Comparison of ENCODE assay signal across 15 cellular contexts in the genomic region with DNA sequence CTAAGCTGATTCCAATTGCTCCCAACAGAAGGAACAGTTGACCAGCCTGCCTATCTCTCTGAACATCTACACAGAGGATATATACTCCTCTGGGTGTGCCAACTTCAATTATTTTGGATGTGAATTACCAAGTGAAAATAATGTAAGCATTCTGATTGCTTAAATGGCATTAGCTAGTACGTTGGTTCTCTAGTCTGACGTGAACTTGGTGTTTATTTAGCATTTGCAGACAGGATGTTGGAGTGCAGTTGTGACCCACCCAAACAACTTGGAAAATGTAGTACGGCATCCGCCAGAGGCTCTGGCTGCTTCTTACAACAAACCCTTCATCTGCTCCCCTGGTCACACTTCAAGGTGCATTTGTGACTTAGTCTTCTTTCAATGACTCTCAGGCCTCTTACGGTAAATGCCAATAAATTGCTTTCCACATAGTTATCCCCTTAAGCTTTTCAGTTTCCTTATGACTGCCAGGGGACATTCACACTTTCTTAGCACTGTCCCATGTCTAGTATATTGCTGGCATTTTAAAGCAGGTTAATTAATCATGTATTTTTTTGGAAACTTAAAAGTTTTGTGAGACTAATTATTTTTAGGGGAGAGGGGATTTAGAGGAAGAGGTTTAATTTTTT.
A peak's percentile ranks its signal among the peaks of the same experiment; 100 is the strongest.
DNase-seq lines count a peak whose midpoint lies in the region; ATAC-seq, FAIRE-seq and TF ChIP-seq lines count a peak whose summit lies in the region.
"Had no signal": no experiment of that assay in that cellular context is flagged by ENCODE, and none has a peak within 500 bp of the region (broad histone marks: within the 10 kb centered on the region; RNA-seq: fewer than 3 reads in every experiment).

No MANE protein-coding gene starts in this region.

- no peaks in the 10 kb centered on the region for H3K9me3 ChIP-seq in A549
- H3K9me3 ChIP-seq in left ventricle myocardium inferior (replicated peaks): no peaks in the 10 kb centered on the region
- no peaks in the 10 kb centered on the region for H3K9me3 ChIP-seq in BE2C
- H3K9me3 ChIP-seq: SK-N-SH had no signal

- peak overlapping the region; percentile 92 for H3K4me2 ChIP-seq in A549
- H3K4me2 ChIP-seq: SK-N-SH had no signal

- H3K9me3 Mint-ChIP-seq in osteocyte (ENCODE audit: unreplicated experiment): no peaks in the 10 kb centered on the region

- CTCF ChIA-PET in A549 (lab: Yijun Ruan, JAX): interaction anchor here (0.6 to 2.6 kb wide), 8 partner anchors 12 to 387 kb away, joined by 3 to 15 read pairs (median 5); no protein-coding TSS in a partner anchor

- peak in 1 of 2 experiments; percentile 12; a peak in 1 of 5 replicates for TF ChIP-seq RAD21 in A549 (conservative IDR thresholded peaks at IDR 0.05 in 1 of 2, IDR thresholded peaks at IDR 0.05 in 1 of 2)

- peaks cover 58% of the 10 kb centered on the region for H3K4me1 ChIP-seq in A549
- peaks cover 31% of the 10 kb centered on the region for H3K4me1 ChIP-seq in left ventricle myocardium inferior
- H3K4me1 ChIP-seq in BE2C: no peaks in the 10 kb centered on the region

- ATAC-seq in A549 (peak; percentile 54 to 71), left lobe of liver (no peak)
- ATAC-seq: activated CD4-positive, CD25-positive, alpha-beta regulatory T cell treated with anti-CD3 and anti-CD28 coated beads, Interleukin-2, amount 50 U/mL, for 24 hours; HepG2 had no signal

- no peak overlapping the region for H3K4me3 Mint-ChIP-seq in osteocyte (ENCODE audit: unreplicated experiment)

- 3% methylated on average over 5 of the region's 5 CpGs for WGBS in A549 (ENCODE audit: missing lambda C conversion rate)

- H3K27ac ChIP-seq in A549 (peak overlapping the region; percentile 72 to 88), left ventricle myocardium inferior (replicated peaks) (peak overlapping the region; percentile 75), substantia nigra (ENCODE audit: low read depth, low read length, poor library complexity, severe bottlenecking) (no peak overlapping the region)

- peak overlapping the region; percentile 54; the same call in 1 of the 3 replicates for H3K4me3 ChIP-seq in A549
- peak overlapping the region; percentile 64 for H3K4me3 ChIP-seq in left ventricle myocardium inferior
- no peak overlapping the region for H3K4me3 ChIP-seq in BE2C (ENCODE audit: low read depth, low read length)

- DNase-seq in A549 (ENCODE audit: low read depth in 1 of 2, low spot score in 1 of 2) (peak in 1 of 2 experiments; percentile 94), UCSD-AML1 (lab: John Stamatoyannopoulos, UW; ENCODE audit: unreplicated experiment) (peak; percentile 37), left ventricle myocardium inferior (no peak), osteocyte (ENCODE audit: extremely low spot score, unreplicated experiment) (no peak), substantia nigra (lab: John Stamatoyannopoulos, UW) (no peak), NK-92 (lab: John Stamatoyannopoulos, UW; ENCODE audit: unreplicated experiment) (no peak), left lobe of liver (ENCODE audit: low spot score) (no peak), BE2C (no peak)
- DNase-seq: activated T-cell treated with anti-CD3 and anti-CD28 coated beads, Interleukin-2, amount 50 U/mL, for 48 hours; DMS53; NCI-H1092 treated with DMSO at 0.1 percent for 48 hours; SK-N-SH had no signal

- no peaks in the 10 kb centered on the region for H3K27me3 Mint-ChIP-seq in osteocyte (ENCODE audit: unreplicated experiment)

- FAIRE-seq in A549 (lab: Jason Lieb, UNC): peak; percentile 93
- FAIRE-seq: GM12892, HepG2 had no signal

- H3K36me3 Mint-ChIP-seq in osteocyte (ENCODE audit: unreplicated experiment): no peaks in the 10 kb centered on the region

- peak overlapping the region; percentile 86 for H3K27ac Mint-ChIP-seq in osteocyte (ENCODE audit: unreplicated experiment)

- peak; percentile 76 to 88; a peak in 3 of 5 replicates for TF ChIP-seq EP300 in A549 (IDR thresholded peaks at IDR 0.05)

- no peaks in the 10 kb centered on the region for H3K27me3 ChIP-seq in left ventricle myocardium inferior (ENCODE audit: low read depth)
- H3K27me3 ChIP-seq in BE2C: no peaks in the 10 kb centered on the region

- intact Hi-C loops in left ventricle myocardium inferior (cut with micrococcal nuclease): loop anchor here (2.0 kb wide), 1 partner anchor 52 kb away; no protein-coding TSS in a partner anchor

- no peak for TF ChIP-seq POLR2A in A549 (IDR thresholded peaks at IDR 0.05; ENCODE audit: low read length)

- POLR2A ChIA-PET in A549 (lab: Yijun Ruan, JAX): interaction anchor here (0.5 kb wide), 1 partner anchor 60 kb away, joined by 3 read pairs; no protein-coding TSS in a partner anchor

- H3K4me1 Mint-ChIP-seq in osteocyte (ENCODE audit: unreplicated experiment): peaks cover 56% of the 10 kb centered on the region

- TF ChIP-seq CTCF in A549 (IDR thresholded peaks at IDR 0.05): no peak
- TF ChIP-seq CTCF in left ventricle myocardium inferior (IDR thresholded peaks at IDR 0.05; ENCODE audit: borderline replicate concordance): no peak
- TF ChIP-seq CTCF in osteocyte (IDR thresholded peaks at IDR 0.05): no peak
- no peak for TF ChIP-seq CTCF in BE2C (IDR thresholded peaks at IDR 0.05; ENCODE audit: low read depth, low read length)

- H3K36me3 ChIP-seq in left ventricle myocardium inferior (no peaks in the 10 kb centered on the region), BE2C (no peaks in the 10 kb centered on the region)

TF ChIP-seq in A549, 52 proteins besides CTCF, POLR2A, EP300 and RAD21:
- TF ChIP-seq GATA3 (IDR thresholded peaks at IDR 0.05; ENCODE audit: borderline replicate concordance) (peak; percentile 89), BHLHE40 (IDR thresholded peaks at IDR 0.05; ENCODE audit: low read depth, low read length) (no peak), TP53 (CRISPR knock-in tag; IDR thresholded peaks at IDR 0.05) (no peak), MAFK (IDR thresholded peaks at IDR 0.05; ENCODE audit: partially characterized antibody) (no peak), NPAS2 (CRISPR knock-in tag; IDR thresholded peaks at IDR 0.05; ENCODE audit: borderline replicate concordance) (no peak), TFCP2L1 (CRISPR knock-in tag; IDR thresholded peaks at IDR 0.05) (no peak), JUN (IDR thresholded peaks at IDR 0.05) (0 out of 5 replicates have a peak, but pooled peaks of 1 of the 2 experiments have one; percentile 38), ZSCAN20 (CRISPR knock-in tag; IDR thresholded peaks at IDR 0.05) (0 out of 2 replicates have a peak, but pooled peaks have one; percentile 57), HEYL (CRISPR knock-in tag; IDR thresholded peaks at IDR 0.05) (0 out of 2 replicates have a peak, but pooled peaks have one; percentile 14), FOSL2 (IDR thresholded peaks at IDR 0.05) (no peak), FOSL2 (CRISPR knock-in tag; IDR thresholded peaks at IDR 0.05) (peak; percentile 53), CEBPB (IDR thresholded peaks at IDR 0.05) (peak; percentile 33 to 79; a peak in 3 of 4 replicates), RARB (CRISPR knock-in tag; IDR thresholded peaks at IDR 0.05) (0 out of 2 replicates have a peak, but pooled peaks have one; percentile 12), HOXB13 (CRISPR knock-in tag; IDR thresholded peaks at IDR 0.05; ENCODE audit: low read depth) (0 out of 2 replicates have a peak, but pooled peaks have one; percentile 24)
- TF ChIP-seq, protein P1, sequence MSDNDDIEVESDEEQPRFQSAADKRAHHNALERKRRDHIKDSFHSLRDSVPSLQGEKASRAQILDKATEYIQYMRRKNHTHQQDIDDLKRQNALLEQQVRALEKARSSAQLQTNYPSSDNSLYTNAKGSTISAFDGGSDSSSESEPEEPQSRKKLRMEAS (IDR thresholded peaks at IDR 0.05): 0 out of 2 replicates have a peak, but pooled peaks have one; percentile 23
TF ChIP-seq in A549: peak in this region for 9.
